ENCODE assay signal across 8 cellular contexts in the genomic region with DNA sequence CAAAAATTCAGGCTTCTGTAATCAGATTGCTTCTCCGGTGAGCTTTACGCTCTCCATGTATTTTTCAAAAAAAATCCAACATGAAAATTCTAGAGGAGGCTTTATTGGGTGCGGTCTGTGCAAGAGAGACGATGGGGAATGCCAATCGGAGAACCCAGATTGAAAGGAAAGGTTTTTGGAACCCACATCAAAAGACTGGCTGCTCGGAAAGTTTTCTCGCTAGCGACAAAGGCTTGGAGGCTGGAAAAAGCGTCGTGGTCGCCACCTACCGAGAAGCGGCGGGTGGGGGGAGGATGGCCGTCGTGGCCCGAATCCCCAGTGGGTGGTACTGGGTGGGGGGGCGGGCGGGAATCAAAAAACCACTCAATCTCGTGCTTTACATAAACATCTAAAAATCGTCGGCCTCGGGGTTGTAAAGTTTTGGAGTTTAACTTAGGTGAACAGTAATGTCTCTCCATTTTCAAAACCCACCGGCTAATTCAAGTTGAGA. TPM values are rescaled to one million over a fixed set of nuclear protein-coding genes. Genes with fewer than 3 reads are reported as not detected.
DNase-seq lines count a peak whose midpoint lies in the region; ATAC-seq and TF ChIP-seq lines count a peak whose summit lies in the region.

No MANE protein-coding gene starts in this region.

- H3K36me3 ChIP-seq in kidney epithelial cell (ENCODE audit: control insufficient read depth, insufficient read depth, low read length): no peaks in the 10 kb centered on the region

- no peaks in the 10 kb centered on the region for H3K27me3 ChIP-seq in kidney epithelial cell (ENCODE audit: control insufficient read depth, insufficient read depth, low read length)

- TF ChIP-seq CTCF in cardiac fibroblast (IDR thresholded peaks at IDR 0.05; ENCODE audit: low read depth, low read length) (no peak), kidney epithelial cell (IDR thresholded peaks at IDR 0.05; ENCODE audit: insufficient read depth, low read length, poor library complexity, severe bottlenecking) (peak; percentile 33)

- no peak for ATAC-seq in HG02852 (IDR thresholded peaks at IDR 0.05; ENCODE audit: unreplicated experiment)

- peak overlapping the region; percentile 67 to 76 for H3K4me3 ChIP-seq in cardiac fibroblast (replicated peaks in 1 of 2; ENCODE audit: low read depth in 2 of 2, low read length in 2 of 2)
- peak overlapping the region; percentile 72 for H3K4me3 ChIP-seq in kidney epithelial cell (ENCODE audit: low read depth, low read length)

- DNase-seq in Daoy (ENCODE audit: low read depth): peak; percentile 46
- DNase-seq in NCI-H1092 treated with DMSO at 0.1 percent for 48 hours (lab: John Stamatoyannopoulos, UW): peak; percentile 86
- peak; percentile 27 for DNase-seq in UCSD-AML1 (lab: John Stamatoyannopoulos, UW; ENCODE audit: unreplicated experiment)
- peak; percentile 25 to 32 for DNase-seq in cardiac fibroblast (ENCODE audit: low read depth in 2 of 2)
- DNase-seq in kidney epithelial cell (ENCODE audit: low read depth): no peak
- peak; percentile 33 to 44 for DNase-seq in stimulated activated CD4-positive, alpha-beta T cell treated with anti-CD3 and anti-CD28 coated beads, Interleukin-15, amount 100 ng/mL, for 1 hour (ENCODE audit: low read depth in 1 of 2, low spot score in 1 of 2)
- no peak for DNase-seq in NCI-H1048 (lab: John Stamatoyannopoulos, UW)

RNA-seq across cellular contexts. Expression of gene GTF2I, which starts 1.1 kb away (rescaled TPM):
- 79.9 and 82.6 TPM in 2 replicates for total RNA-seq in Daoy (2014; rRNA removed; shearing (Covaris generic))
- 127 and 129 TPM in 2 replicates for total RNA-seq in kidney epithelial cell

Comparison
In these comparisons a context has a peak if more than half of its experiments do, and no peak if none do; other contexts are left out.
1. DNase-seq: peak in Daoy (single experiment), NCI-H1092 treated with DMSO at 0.1 percent for 48 hours (single experiment), UCSD-AML1 (single experiment), cardiac fibroblast (2 of 2) and stimulated activated CD4-positive, alpha-beta T cell treated with anti-CD3 and anti-CD28 coated beads, Interleukin-15, amount 100 ng/mL, for 1 hour (2 of 2); none in kidney epithelial cell (single experiment) and NCI-H1048 (single experiment).